Comparison of ENCODE assay signal across 18 cellular contexts in the genomic region with DNA sequence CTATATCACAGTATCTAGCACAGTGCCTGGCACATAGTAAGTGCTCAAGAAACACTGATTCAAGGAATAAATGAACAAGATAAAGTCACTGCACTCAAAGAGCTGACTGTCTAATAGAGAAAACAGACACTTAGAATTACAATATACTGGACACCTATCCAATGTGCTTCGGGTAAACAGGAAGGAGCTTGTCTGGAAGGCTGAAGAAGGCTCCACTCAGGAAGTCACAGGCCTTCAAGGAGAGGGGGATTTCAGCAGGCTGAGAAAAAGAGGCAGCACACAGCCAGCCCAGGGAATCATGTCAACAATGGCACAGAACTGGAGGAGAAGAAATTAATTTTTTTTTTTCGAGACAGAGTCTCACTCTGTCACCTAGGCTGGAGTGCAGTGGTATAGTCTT.
"Had no signal": no experiment of that assay in that cellular context is flagged by ENCODE, and none has a peak within 500 bp of the region (broad histone marks: within the 10 kb centered on the region; RNA-seq: fewer than 3 reads in every experiment).

No MANE protein-coding gene starts in this region.

- H3K36me3 ChIP-seq: left ventricle myocardium inferior, lower lobe of right lung, prostate gland, spleen had no signal

- DNase-seq: erythroblast; foreskin melanocyte; kidney; left cardiac atrium; left ventricle myocardium inferior; lower lobe of right lung; midbrain; spleen; stimulated activated CD4-positive, alpha-beta T cell treated with anti-CD3 and anti-CD28 coated beads, Interleukin-15, amount 100 ng/mL, for 24 hours; stimulated activated CD4-positive, alpha-beta T cell treated with anti-CD3 and anti-CD28 coated beads, Interleukin-4, amount 100 ng/mL, for 4 hours; stimulated activated naive CD4-positive, alpha-beta T cell treated with Interleukin-2 at 50 U/mL for 16 hours; trophoblast cell had no signal

- H3K9ac ChIP-seq: parathyroid adenoma had no signal

- H3K27ac ChIP-seq: hepatocyte, left ventricle myocardium inferior, parathyroid adenoma, prostate gland had no signal

- H3K79me2 ChIP-seq: hepatocyte, parathyroid adenoma had no signal

- H3K4me3 Mint-ChIP-seq: memory B cell, nephron had no signal

- H3K4me2 ChIP-seq: hepatocyte had no signal

- H3K4me3 ChIP-seq: hepatocyte, left ventricle myocardium inferior, lower lobe of right lung, prostate gland had no signal

- H3K4me1 ChIP-seq: left ventricle myocardium inferior, parathyroid adenoma, prostate gland had no signal

- H3K27me3 ChIP-seq: hepatocyte, spleen had no signal

- H3K9me3 ChIP-seq: lower lobe of right lung, prostate gland, spleen had no signal

- H2AFZ ChIP-seq: hepatocyte, parathyroid adenoma had no signal

- H3K27ac Mint-ChIP-seq: memory B cell, nephron had no signal

- ATAC-seq: sciatic nerve had no signal
